Comparison of ENCODE assay signal across 18 cellular contexts in genomic region chr2:152580722-152581121, GRCh38.
DNase-seq lines count a peak whose midpoint lies in the region; ATAC-seq and TF ChIP-seq lines count a peak whose summit lies in the region.
"Had no signal": no experiment of that assay in that cellular context is flagged by ENCODE, and none has a peak within 500 bp of the region (broad histone marks: within the 10 kb centered on the region; RNA-seq: fewer than 3 reads in every experiment).

No MANE protein-coding gene starts in this region.

- no peak for TF ChIP-seq CTCF in astrocyte of the spinal cord (IDR thresholded peaks at IDR 0.05; ENCODE audit: low read depth, low read length)
- no peak for TF ChIP-seq CTCF in fibroblast of pulmonary artery (IDR thresholded peaks at IDR 0.05; ENCODE audit: low read length, missing control alignments)

- no peak for ATAC-seq in GM21825 (IDR thresholded peaks at IDR 0.05; ENCODE audit: unreplicated experiment)
- ATAC-seq in HG03469 (IDR thresholded peaks at IDR 0.05; ENCODE audit: unreplicated experiment), result no peak
- ATAC-seq: activated CD8-positive, alpha-beta T cell treated with anti-CD3 and anti-CD28 coated beads for 36 hours; activated T-cell treated with anti-CD3 and anti-CD28 coated beads, Interleukin-2, amount 50 U/mL, for 72 hours; esophagus mucosa; left cardiac atrium; psoas muscle; stimulated activated naive CD8-positive, alpha-beta T cell treated with anti-CD3 and anti-CD28 coated beads, Interleukin-15, amount 100 ng/mL, for 72 hours had no signal

- in situ Hi-C loops in astrocyte of the spinal cord (cut with HindIII; ENCODE audit: low sequenced_read_pairs), result no loop called here

- DNase-seq in HT1080 (ENCODE audit: low read depth), result peak; percentile 31
- DNase-seq in astrocyte of the spinal cord (ENCODE audit: low read depth, low spot score), result peak; percentile 26
- DNase-seq in fibroblast of pulmonary artery (ENCODE audit: low read depth), result peak; percentile 47
- DNase-seq in pons (ENCODE audit: low spot score), result peak; percentile 93
- no peak for DNase-seq in NCI-H69 (lab: John Stamatoyannopoulos, UW)
- no peak for DNase-seq in T1000 (lab: John Stamatoyannopoulos, UW)
- DNase-seq: activated CD8-positive, alpha-beta T cell treated with anti-CD3 and anti-CD28 coated beads for 36 hours; activated T-cell treated with anti-CD3 and anti-CD28 coated beads, Interleukin-2, amount 50 U/mL, for 72 hours; colonic mucosa; GF-D8; left cardiac atrium; NCI-H187 treated with DMSO at 0.1 percent for 48 hours; NCI-H510A; psoas muscle; stimulated activated naive CD8-positive, alpha-beta T cell treated with anti-CD3 and anti-CD28 coated beads, Interleukin-15, amount 100 ng/mL, for 72 hours had no signal

- H3K4me3 ChIP-seq in astrocyte of the spinal cord (ENCODE audit: low read depth, low read length) (no peak overlapping the region), fibroblast of pulmonary artery (replicated peaks; ENCODE audit: low read depth, low read length) (no peak overlapping the region)
- H3K4me3 ChIP-seq: colonic mucosa, psoas muscle had no signal

Comparison
In these comparisons a context has a peak if more than half of its experiments do, and no peak if none do; other contexts are left out.
1. DNase-seq: peak in HT1080 (single experiment), astrocyte of the spinal cord (single experiment), fibroblast of pulmonary artery (single experiment) and pons (single experiment); none in NCI-H69 (single experiment) and T1000 (single experiment).